In the genomic region with DNA sequence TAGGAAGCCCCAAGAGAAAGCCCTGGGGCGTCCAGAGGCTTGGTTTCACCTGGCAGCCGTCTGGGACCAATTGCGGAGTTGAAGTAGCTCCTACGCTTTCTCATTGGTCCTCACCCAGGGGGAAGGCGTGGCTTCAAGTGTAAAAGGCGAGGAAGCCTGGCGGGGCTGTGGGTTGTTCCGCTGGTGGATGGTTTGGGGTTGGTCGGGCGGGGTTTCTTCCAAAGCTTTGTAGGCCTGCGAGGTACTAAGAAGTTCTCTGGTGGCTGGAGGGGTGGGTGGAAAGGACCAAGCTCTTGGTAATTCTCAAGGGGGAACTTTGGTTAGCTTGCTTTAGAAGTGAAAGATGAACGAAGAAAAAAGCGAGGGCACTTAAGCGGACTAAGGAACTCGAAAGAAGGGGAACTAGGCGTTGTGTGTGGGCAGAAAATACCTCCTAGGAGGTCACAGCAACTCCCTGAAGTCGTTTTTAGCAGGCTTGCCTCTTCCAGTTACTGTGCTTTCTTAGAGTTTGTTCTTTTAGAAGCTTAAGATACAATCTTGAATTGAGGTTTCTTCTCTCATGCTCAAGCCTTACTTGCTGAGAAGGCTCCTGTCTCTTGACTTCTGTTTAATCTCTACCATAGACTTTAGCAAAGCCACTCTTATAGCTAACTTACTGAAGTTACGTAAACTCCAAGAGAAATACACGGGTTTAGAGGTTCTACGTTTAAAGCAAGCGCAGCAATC, we compare ENCODE assay signal across 8 cellular contexts. TPM values are rescaled to one million over a fixed set of nuclear protein-coding genes. Genes with fewer than 3 reads are reported as not detected.
A peak's percentile ranks its signal among the peaks of the same experiment; 100 is the strongest.
DNase-seq lines count a peak whose midpoint lies in the region; ATAC-seq and TF ChIP-seq lines count a peak whose summit lies in the region.
"Had no signal": no experiment of that assay in that cellular context is flagged by ENCODE, and none has a peak within 500 bp of the region (broad histone marks: within the 10 kb centered on the region; RNA-seq: fewer than 3 reads in every experiment).

No MANE protein-coding gene starts in this region.

- no peaks in the 10 kb centered on the region for H3K36me3 Mint-ChIP-seq in activated CD4-positive, alpha-beta T cell treated with anti-CD3 and anti-CD28 coated beads, Interleukin-2, amount 10 ng/mL, durations not matched to agents 7 days and 5 days (ENCODE audit: low read depth)

- no peaks in the 10 kb centered on the region for H3F3A ChIP-seq in PC-3 (ENCODE audit: low read length, unreplicated experiment)

- H3K27ac ChIP-seq in esophagus muscularis mucosa (replicated peaks in 1 of 4) = no peak overlapping the region
- no peak overlapping the region for H3K27ac ChIP-seq in PC-3 (ENCODE audit: low read length)

- no peaks in the 10 kb centered on the region for H3K9me3 Mint-ChIP-seq in activated CD4-positive, alpha-beta T cell treated with anti-CD3 and anti-CD28 coated beads, Interleukin-2, amount 10 ng/mL, durations not matched to agents 7 days and 5 days

- H3K9me2 ChIP-seq in PC-3 (replicated peaks; ENCODE audit: low read length) = no peaks in the 10 kb centered on the region

- H3K4me1 ChIP-seq in esophagus muscularis mucosa = peaks cover 0 to 6% (median 5%) of the 10 kb centered on the region in 4 donors
- H3K4me1 ChIP-seq in PC-3 (ENCODE audit: insufficient read depth, low read length) = peaks cover 13% of the 10 kb centered on the region
- H3K4me1 ChIP-seq: body of pancreas had no signal

- H4K20me1 ChIP-seq in PC-3 (ENCODE audit: low read length) = no peaks in the 10 kb centered on the region

- intact Hi-C loops in esophagus muscularis mucosa (cut with DNase I) (no loop called here), PC-3 (cut with micrococcal nuclease) (no loop called here)

- H3K36me3 ChIP-seq in esophagus muscularis mucosa = no peaks in the 10 kb centered on the region
- no peaks in the 10 kb centered on the region for H3K36me3 ChIP-seq in PC-3 (ENCODE audit: low read depth, low read length)

- no peaks in the 10 kb centered on the region for H3K27me3 ChIP-seq in esophagus muscularis mucosa
- H3K27me3 ChIP-seq in PC-3 (ENCODE audit: low read length) = no peaks in the 10 kb centered on the region
- H3K27me3 ChIP-seq: body of pancreas had no signal

- H3K27ac Mint-ChIP-seq in activated CD4-positive, alpha-beta T cell treated with anti-CD3 and anti-CD28 coated beads, Interleukin-2, amount 10 ng/mL, durations not matched to agents 7 days and 5 days = peak overlapping the region; percentile 86

- H2AFZ ChIP-seq in PC-3 (ENCODE audit: low read length) = no peak overlapping the region

- peaks cover 16% of the 10 kb centered on the region for H3K4me1 Mint-ChIP-seq in activated CD4-positive, alpha-beta T cell treated with anti-CD3 and anti-CD28 coated beads, Interleukin-2, amount 10 ng/mL, durations not matched to agents 7 days and 5 days

- no peak overlapping the region for H3K9ac ChIP-seq in PC-3 (ENCODE audit: low read length)

- peak; percentile 69 for DNase-seq in activated CD4-positive, alpha-beta T cell treated with anti-CD3 and anti-CD28 coated beads, Interleukin-2, amount 10 ng/mL, durations not matched to agents 7 days and 5 days
- DNase-seq in esophagus muscularis mucosa (ENCODE audit: extremely low spot score) = no peak
- peak; percentile 62 to 75 for DNase-seq in stimulated activated CD4-positive, alpha-beta T cell treated with anti-CD3 and anti-CD28 coated beads, Interleukin-15, amount 100 ng/mL, for 48 hours (ENCODE audit: low read depth in 2 of 2)
- DNase-seq in kidney glomerular epithelial cell (lab: John Stamatoyannopoulos, UW) = no peak
- no peak for DNase-seq in PC-3

- BruUV-seq in PC-3 (replicated peaks; lab: Mats Ljungman, UMichigan) = no TSS peak

- CTCF ChIA-PET in activated CD4-positive, alpha-beta T cell treated with anti-CD3 and anti-CD28 coated beads, Interleukin-2, amount 10 ng/mL, durations not matched to agents 7 days and 5 days (lab: Charles Lee) = interaction anchor here (0.7 to 2.8 kb wide), 9 partner anchors 8 to 1063 kb away, joined by 3 to 11 read pairs (median 4); no protein-coding TSS in a partner anchor
- CTCF ChIA-PET in PC-3 (lab: Charles Lee) = no interaction called here

- H3K4me3 ChIP-seq in esophagus muscularis mucosa (peak overlapping the region in 3 of 4 donors; percentile 5 to 40 (median 9)), PC-3 (ENCODE audit: low read length) (no peak overlapping the region)
- H3K4me3 ChIP-seq: body of pancreas had no signal

- H3K9me3 ChIP-seq in esophagus muscularis mucosa (no peaks in the 10 kb centered on the region), PC-3 (ENCODE audit: low read length) (no peaks in the 10 kb centered on the region)
- H3K9me3 ChIP-seq: body of pancreas had no signal

- TF ChIP-seq CTCF in esophagus muscularis mucosa (IDR thresholded peaks at IDR 0.05) = no peak
- TF ChIP-seq CTCF in PC-3 (conservative IDR thresholded peaks at IDR 0.05; ENCODE audit: low read depth, low read length) = no peak

- TF ChIP-seq EP300 in esophagus muscularis mucosa (IDR thresholded peaks at IDR 0.05) = no peak

- H3K4me2 ChIP-seq in PC-3 (ENCODE audit: low read length) = no peak overlapping the region

- no peaks in the 10 kb centered on the region for H3K79me2 ChIP-seq in PC-3 (ENCODE audit: low read length)

- WGBS in esophagus muscularis mucosa = 72% methylated on average over 21 of the region's 21 CpGs

- H3K27me3 Mint-ChIP-seq in activated CD4-positive, alpha-beta T cell treated with anti-CD3 and anti-CD28 coated beads, Interleukin-2, amount 10 ng/mL, durations not matched to agents 7 days and 5 days = peaks cover 5% of the 10 kb centered on the region

- POLR2A ChIA-PET in activated CD4-positive, alpha-beta T cell treated with anti-CD3 and anti-CD28 coated beads, Interleukin-2, amount 10 ng/mL, durations not matched to agents 7 days and 5 days (lab: Charles Lee) = interaction anchor here (0.5 kb wide), 1 partner anchor 15 kb away, joined by 4 read pairs; no protein-coding TSS in a partner anchor
- POLR2A ChIA-PET in PC-3 (lab: Charles Lee; ENCODE audit: unreplicated experiment) = interaction anchor here (0.6 kb wide), 1 partner anchor 43 kb away, joined by 3 read pairs; no protein-coding TSS in a partner anchor

- ATAC-seq in GM19438 (IDR thresholded peaks at IDR 0.05; ENCODE audit: low read depth, unreplicated experiment) = peak; percentile 95
- ATAC-seq in HG03460 (IDR thresholded peaks at IDR 0.05; ENCODE audit: unreplicated experiment) = peak; percentile 94
- no peak for ATAC-seq in PC-3
- ATAC-seq: body of pancreas had no signal

- no peak for TF ChIP-seq POLR2A in esophagus muscularis mucosa (IDR thresholded peaks at IDR 0.05; ENCODE audit: low read depth)

- H3K4me3 Mint-ChIP-seq in activated CD4-positive, alpha-beta T cell treated with anti-CD3 and anti-CD28 coated beads, Interleukin-2, amount 10 ng/mL, durations not matched to agents 7 days and 5 days = peak overlapping the region; percentile 49

RNA-seq across cellular contexts. Expression of gene CCNG2, which starts 36.7 kb away (rescaled TPM):
- total RNA-seq in activated CD4-positive, alpha-beta T cell treated with anti-CD3 and anti-CD28 coated beads, Interleukin-2, amount 10 ng/mL, durations not matched to agents 7 days and 5 days = 10 to 100 TPM; 28.1 to 31.5 TPM
- total RNA-seq in esophagus muscularis mucosa (10 to 100 TPM; 25.7 to 33.3 (median 26.2) TPM), PC-3 (2014; rRNA removed) (7.7 and 8.0 TPM in 2 replicates)

Comparison
In these comparisons a context has a peak if more than half of its experiments do, and no peak if none do; other contexts are left out.
1. DNase-seq: peak in activated CD4-positive, alpha-beta T cell treated with anti-CD3 and anti-CD28 coated beads, Interleukin-2, amount 10 ng/mL, durations not matched to agents 7 days and 5 days (single experiment) and stimulated activated CD4-positive, alpha-beta T cell treated with anti-CD3 and anti-CD28 coated beads, Interleukin-15, amount 100 ng/mL, for 48 hours (2 of 2); none in esophagus muscularis mucosa (single experiment), kidney glomerular epithelial cell (single experiment) and PC-3 (single experiment).